In genomic region chr18:26090130-26091046, GRCh38 we compare ENCODE assay signal across 8 cellular contexts. TPM values are rescaled to one million over a fixed set of nuclear protein-coding genes. Genes with fewer than 3 reads are reported as not detected.
DNase-seq lines count a peak whose midpoint lies in the region; ATAC-seq, FAIRE-seq and TF ChIP-seq lines count a peak whose summit lies in the region.

Gene SS18, minus strand, starts transcription at chr18:26090613. Its CDS starts 44 bp downstream, at chr18:26090569.

- no peak within 1 kb of the TSS for H3K14ac ChIP-seq in H1 (ENCODE audit: insufficient read length)
- H3K14ac ChIP-seq in mesenchymal stem cell (ENCODE audit: low read length in 2 of 2), result peak within 1 kb of the TSS; percentile 57 to 100

- H3K79me2 ChIP-seq in H1 (ENCODE audit: control insufficient read depth in 1 of 2, insufficient read depth in 2 of 2, low read length in 2 of 2), result peaks cover 0 to 43% of the 10 kb centered on the region in 2 experiments; a peak in 2 of 4 replicates

- H2BK20ac ChIP-seq in H1 (ENCODE audit: low read length), result peak within 1 kb of the TSS; percentile 41

- H2BK120ac ChIP-seq in H1 (replicated peaks; ENCODE audit: low read depth, low read length) (no peak within 1 kb of the TSS), mesenchymal stem cell (ENCODE audit: low read depth, low read length) (peak within 1 kb of the TSS; percentile 99)

- H3K9me3 ChIP-seq in H1 (ENCODE audit: insufficient read depth in 2 of 2, low read depth in 1 of 2, low read length in 1 of 2) (no peaks in the 10 kb centered on the region), mesenchymal stem cell (ENCODE audit: control insufficient read depth, low read length) (no peaks in the 10 kb centered on the region)

- H4K91ac ChIP-seq in H1 (replicated peaks; ENCODE audit: insufficient read length, low read length) (peak within 1 kb of the TSS; percentile 85), mesenchymal stem cell (ENCODE audit: low read length) (peak within 1 kb of the TSS; percentile 99)

- FAIRE-seq in H1 (lab: Jason Lieb, UNC), result no peak

- H4K20me1 ChIP-seq in H1 (replicated peaks in 1 of 2; ENCODE audit: control insufficient read depth in 1 of 2, insufficient read depth in 2 of 2, low read length in 2 of 2), result peaks cover 4 to 5% of the 10 kb centered on the region in 2 experiments

- peak within 1 kb of the TSS; percentile 91 for H4K5ac ChIP-seq in H1 (ENCODE audit: insufficient read length, low read depth, low read length)

- peak; percentile 60 for ATAC-seq in GM19468 (IDR thresholded peaks at IDR 0.05; ENCODE audit: extremely low read depth, unreplicated experiment)

- H3K27me3 ChIP-seq in H1 (replicated peaks in 1 of 4; ENCODE audit: control insufficient read depth in 3 of 4, extremely low read depth in 1 of 4, insufficient read depth in 3 of 4, low read length in 3 of 4), result no peaks in the 10 kb centered on the region
- H3K27me3 ChIP-seq in mesenchymal stem cell (ENCODE audit: control insufficient read depth in 1 of 2, insufficient read depth in 1 of 2, low read length in 2 of 2), result no peaks in the 10 kb centered on the region

- H3K18ac ChIP-seq in H1 (ENCODE audit: extremely low read depth, low read length), result peak within 1 kb of the TSS; percentile 93
- peak within 1 kb of the TSS; percentile 99 to 100 for H3K18ac ChIP-seq in mesenchymal stem cell (ENCODE audit: low read depth in 1 of 2, low read length in 2 of 2)

- peak within 1 kb of the TSS; percentile 88 for H2BK12ac ChIP-seq in H1 (ENCODE audit: low read depth, low read length)
- peak within 1 kb of the TSS; percentile 86 to 89 for H2BK12ac ChIP-seq in mesenchymal stem cell (ENCODE audit: low read length in 2 of 2)

- H3K56ac ChIP-seq in H1 (replicated peaks; ENCODE audit: insufficient read length, low read depth, low read length), result peak within 1 kb of the TSS; percentile 75

- H2AFZ ChIP-seq in H1 (ENCODE audit: low read length) (peak within 1 kb of the TSS; percentile 88), mesenchymal stem cell (ENCODE audit: low read depth, low read length) (peak within 1 kb of the TSS; percentile 69)

- 2% methylated on average over 68 of the region's 89 CpGs; no CpG with 5 or more reads in 1 of the 2 experiments for WGBS in H1 (ENCODE audit: extremely low coverage in 1 of 2, insufficient coverage in 1 of 2, insufficient read length in 1 of 2, insufficient replicate concordance in 2 of 2, low coverage in 1 of 2, low lambda C conversion rate in 2 of 2, missing lambda C conversion rate in 1 of 2), 2 experiments
- WGBS in mesenchymal stem cell, result under 1% methylated on average over 87 of the region's 89 CpGs

- peak; percentile 77 to 85 for TF ChIP-seq POLR2A in H1 (IDR thresholded peaks at IDR 0.05; ENCODE audit: control extremely low read depth in 1 of 2, low read depth in 2 of 2, low read length in 2 of 2)

- CTCF ChIA-PET in H1 (lab: Charles Lee; ENCODE audit: partially characterized antibody), result interaction anchor here (1.2 kb wide), 1 partner anchor 169 kb away, joined by 3 read pairs; no protein-coding TSS in a partner anchor

- peak within 1 kb of the TSS; percentile 86 for H2BK5ac ChIP-seq in H1 (ENCODE audit: low read depth, low read length)
- H2BK5ac ChIP-seq in mesenchymal stem cell (ENCODE audit: low read depth, low read length, poor library complexity, severe bottlenecking), result peak within 1 kb of the TSS; percentile 99

- TF ChIP-seq RAD21 in H1 (IDR thresholded peaks at IDR 0.05 in 1 of 2, conservative IDR thresholded peaks at IDR 0.05 in 1 of 2; ENCODE audit: low read depth in 2 of 2, low read length in 2 of 2), result 0 out of 4 replicates have a peak, but pooled peaks of 1 of the 2 experiments have one; percentile 1

- H3K9ac ChIP-seq in H1 (replicated peaks in 1 of 4; ENCODE audit: extremely low read depth in 1 of 4, low read depth in 3 of 4, low read length in 3 of 4) (peak within 1 kb of the TSS; percentile 74 to 85 (median 80)), mesenchymal stem cell (ENCODE audit: low read length) (peak within 1 kb of the TSS; percentile 97)

- DNase-seq in CMK (ENCODE audit: low read depth), result peak; percentile 71
- DNase-seq in HS-5 (ENCODE audit: low read depth), result peak; percentile 74
- DNase-seq in NOMO-1 treated with DMSO at 0.1 percent for 48 hours (lab: John Stamatoyannopoulos, UW; ENCODE audit: unreplicated experiment), result peak; percentile 92
- peak; percentile 80 to 84 (median 83) for DNase-seq in activated CD8-positive, alpha-beta memory T cell treated with anti-CD3 and anti-CD28 coated beads for 48 hours (ENCODE audit: low read depth in 2 of 3, low spot score in 2 of 3)
- peak; percentile 77 to 92 for DNase-seq in H1 (ENCODE audit: low read depth in 1 of 2, low spot score in 2 of 2)
- peak; percentile 97 for DNase-seq in mesenchymal stem cell
- DNase-seq in stimulated activated CD8-positive, alpha-beta memory T cell treated with anti-CD3 and anti-CD28 coated beads, Interleukin-12 subunit alpha, Interleukin-12 subunit beta, amount 100 ng/mL, for 4 hours (ENCODE audit: low read depth), result peak; percentile 82

- POLR2A ChIA-PET in H1 (lab: Charles Lee; ENCODE audit: partially characterized antibody), result interaction anchor here (0.6 to 1.1 kb wide), 5 partner anchors 18 to 511 kb away, joined by 3 to 5 read pairs (median 3); no protein-coding TSS in a partner anchor

- peak within 1 kb of the TSS; percentile 95 for H4K8ac ChIP-seq in H1 (ENCODE audit: extremely low read depth, insufficient read depth, low read length)
- H4K8ac ChIP-seq in mesenchymal stem cell (ENCODE audit: low read length), result peak within 1 kb of the TSS; percentile 99

- no peak within 1 kb of the TSS for H2BK15ac ChIP-seq in H1 (ENCODE audit: low read length)
- peak within 1 kb of the TSS; percentile 100 for H2BK15ac ChIP-seq in mesenchymal stem cell (ENCODE audit: low read depth, poor library complexity, severe bottlenecking)

- H2AK5ac ChIP-seq in H1 (ENCODE audit: low read depth, low read length), result no peak within 1 kb of the TSS
- peak within 1 kb of the TSS; percentile 70 for H2AK5ac ChIP-seq in mesenchymal stem cell (ENCODE audit: low read length, severe bottlenecking)

- H3K4me3 ChIP-seq in H1 (ENCODE audit: extremely low read depth in 1 of 4, insufficient read depth in 2 of 4, low read depth in 3 of 4, low read length in 4 of 4), result peak within 1 kb of the TSS; percentile 67 to 98 (median 83)
- peak within 1 kb of the TSS; percentile 94 to 95 for H3K4me3 ChIP-seq in mesenchymal stem cell (ENCODE audit: insufficient read depth in 1 of 2, low read depth in 1 of 2, low read length in 2 of 2)

- peak within 1 kb of the TSS; percentile 91 for H3K27ac ChIP-seq in H1 (ENCODE audit: low read depth, low read length)
- H3K27ac ChIP-seq in mesenchymal stem cell (ENCODE audit: low read length, poor library complexity, severe bottlenecking), result peak within 1 kb of the TSS; percentile 100

- H3K4me1 ChIP-seq in H1 (replicated peaks in 1 of 4; ENCODE audit: control insufficient read depth in 3 of 4, insufficient read depth in 4 of 4, low read length in 3 of 4), result peaks cover 0 to 9% (median 0%) of the 10 kb centered on the region in 4 experiments; a peak in 1 of 7 replicates
- no peaks in the 10 kb centered on the region for H3K4me1 ChIP-seq in mesenchymal stem cell (ENCODE audit: control insufficient read depth, insufficient read depth, low read depth, low read length)

- peak in 1 of 2 experiments; percentile 97; a peak in 2 of 3 replicates for TF ChIP-seq EP300 in H1 (IDR thresholded peaks at IDR 0.05; ENCODE audit: borderline replicate concordance in 1 of 2, low read depth in 2 of 2, low read length in 2 of 2)

- H3K36me3 ChIP-seq in H1 (ENCODE audit: control insufficient read depth in 2 of 4, insufficient read depth in 4 of 4, low read length in 3 of 4), result peaks cover 0 to 20% (median 0%) of the 10 kb centered on the region in 4 experiments; a peak in 3 of 8 replicates
- H3K36me3 ChIP-seq in mesenchymal stem cell (ENCODE audit: control insufficient read depth in 1 of 2, insufficient read depth in 2 of 2, low read depth in 1 of 2, low read length in 2 of 2), result peaks cover 4 to 20% of the 10 kb centered on the region in 2 experiments

- no peak for TF ChIP-seq CTCF in H1 (IDR thresholded peaks at IDR 0.05; ENCODE audit: control extremely low read depth in 1 of 3, insufficient read depth in 1 of 3, low read depth in 1 of 3, low read length in 3 of 3)

- H3K4me2 ChIP-seq in H1 (ENCODE audit: insufficient read depth in 1 of 2, low read depth in 2 of 2, low read length in 2 of 2), result peak within 1 kb of the TSS; percentile 66 to 90
- H3K4me2 ChIP-seq in mesenchymal stem cell (ENCODE audit: low read length, poor library complexity, severe bottlenecking), result peak within 1 kb of the TSS; percentile 73

- H3K4ac ChIP-seq in H1 (replicated peaks; ENCODE audit: insufficient read length, low read depth, low read length) (peak within 1 kb of the TSS; percentile 82), mesenchymal stem cell (ENCODE audit: low read depth in 1 of 2, low read length in 2 of 2) (peak within 1 kb of the TSS; percentile 98 to 100)

- H3K79me1 ChIP-seq in H1 (ENCODE audit: low read depth, low read length) (no peaks in the 10 kb centered on the region), mesenchymal stem cell (replicated peaks; ENCODE audit: low read length, poor library complexity, severe bottlenecking) (no peaks in the 10 kb centered on the region)

- H3K23me2 ChIP-seq in H1 (ENCODE audit: low read depth, low read length), result peaks cover 11% of the 10 kb centered on the region

- H3K23ac ChIP-seq in H1 (ENCODE audit: insufficient read length) (no peak within 1 kb of the TSS), mesenchymal stem cell (ENCODE audit: low read length in 2 of 2) (peak within 1 kb of the TSS; percentile 96)

TF ChIP-seq in H1, 55 proteins besides CTCF, POLR2A, EP300 and RAD21 (continues in another document):
- TF ChIP-seq SAP30 (IDR thresholded peaks at IDR 0.05; ENCODE audit: insufficient read depth, insufficient replicate concordance, low read length), result no peak
- TF ChIP-seq HDAC2 (IDR thresholded peaks at IDR 0.05; ENCODE audit: borderline replicate concordance in 1 of 2, low read depth in 2 of 2, low read length in 2 of 2), result peak in 1 of 2 experiments; percentile 73; a peak in 1 of 4 replicates
- 0 out of 2 replicates have a peak, but pooled peaks have one; percentile 59 for TF ChIP-seq GTF2F1 (IDR thresholded peaks at IDR 0.05; ENCODE audit: borderline replicate concordance, low read depth, low read length)
- TF ChIP-seq EZH2 (IDR thresholded peaks at IDR 0.05; ENCODE audit: low read depth, low read length, severe bottlenecking), result no peak
- no peak for TF ChIP-seq CBX5 (IDR thresholded peaks at IDR 0.05; ENCODE audit: low read depth, low read length)

RNA-seq across cellular contexts. Expression of gene SS18, which starts in this region (rescaled TPM):
- 82.3 and 83.5 TPM in 2 replicates for total RNA-seq in H1 (2021; fragmentation: NEBNext Ultra II Directional; extraction: Animal tissue kit (Norgen Biotek cat#: 25700))
- 106 and 189 TPM in 2 replicates for polyA plus RNA-seq in H1 (2011; rRNA removed)
- polyA plus RNA-seq in H1 (2011; cell fraction: cytosol; rRNA removed), result 122 TPM
- polyA plus RNA-seq in H1 (2011; cell fraction: nucleus; rRNA removed), result 95.0 TPM
- 51.2 to 66.9 TPM (median 63.1 TPM) in 4 replicates for polyA plus RNA-seq in H1 (2012, experiment 1 of 2)
- 6.0 TPM for polyA plus RNA-seq in H1 (2012, experiment 2 of 2)
- 52.4 TPM for polyA plus RNA-seq in H1 (2013, experiment 1 of 2)
- polyA plus RNA-seq in H1 (2013, experiment 2 of 2), result 54.0 TPM
- polyA minus RNA-seq in H1 (2011; rRNA and poly(A)+ RNA removed), result 277 and 374 TPM in 2 replicates
- 216 TPM for polyA minus RNA-seq in H1 (2011; cell fraction: cytosol; rRNA and poly(A)+ RNA removed)
- 206 TPM for polyA minus RNA-seq in H1 (2011; cell fraction: nucleus; rRNA and poly(A)+ RNA removed)
- 75.8 TPM for polyA plus RNA-seq in mesenchymal stem cell (2013, experiment 1 of 2)
- polyA plus RNA-seq in mesenchymal stem cell (2013, experiment 2 of 2), result 74.4 TPM

Comparison
In these comparisons a context has a peak if more than half of its experiments do, and no peak if none do; other contexts are left out.
1. Peak in every context shown above with its lines: DNase-seq, ATAC-seq, H3K4me3 ChIP-seq and H3K27ac ChIP-seq.